8 cellular contexts compared by ENCODE assay signal in the genomic region with DNA sequence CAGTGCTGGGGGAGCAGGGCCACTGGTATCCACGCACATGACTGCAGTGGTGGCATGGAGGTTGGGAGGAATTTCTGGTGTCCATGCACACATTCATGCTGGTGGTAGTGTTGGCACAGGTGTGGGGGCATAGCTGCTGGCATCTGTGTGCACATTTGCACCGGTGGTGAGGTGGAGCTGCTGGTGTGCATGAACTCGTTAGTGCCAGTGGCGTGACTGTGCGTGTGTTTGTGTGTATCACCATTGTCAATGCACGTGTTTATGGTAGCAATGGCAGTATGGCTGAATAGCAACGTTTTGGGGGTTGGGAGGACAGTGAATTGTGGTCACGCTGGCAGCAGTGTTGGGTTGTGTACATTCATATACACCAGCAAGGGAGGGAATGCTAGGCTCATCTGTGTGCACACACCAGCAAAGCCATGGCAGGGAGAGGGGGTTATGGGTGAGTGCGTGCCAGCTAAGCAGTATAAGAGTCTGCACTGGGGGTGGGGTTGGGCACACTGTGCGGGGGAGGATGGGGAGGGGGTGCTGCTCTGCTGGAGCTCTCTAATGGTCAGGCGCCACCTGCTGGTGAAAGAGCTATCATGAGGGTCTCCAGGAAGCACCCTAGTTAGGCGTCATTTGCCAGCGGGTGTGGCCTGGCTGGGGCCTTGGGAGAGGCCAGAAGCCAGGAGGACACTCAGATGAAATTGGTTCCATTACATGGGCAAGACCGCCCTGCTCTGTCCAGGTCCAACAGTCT.
A peak's percentile ranks its signal among the peaks of the same experiment; 100 is the strongest.
DNase-seq lines count a peak whose midpoint lies in the region; ATAC-seq and TF ChIP-seq lines count a peak whose summit lies in the region.

No MANE protein-coding gene starts in this region.

- H3K4me3 ChIP-seq in astrocyte of the cerebellum (ENCODE audit: low read depth, low read length), result no peak overlapping the region
- H3K4me3 ChIP-seq in lower lobe of right lung, result no peak overlapping the region
- no peak overlapping the region for H3K4me3 ChIP-seq in CD4-positive, alpha-beta memory T cell (ENCODE audit: low read length in 2 of 2)

- in situ Hi-C loops in astrocyte of the cerebellum (cut with HindIII; ENCODE audit: low sequenced_read_pairs), result no loop called here

- no peaks in the 10 kb centered on the region for H3K9me3 ChIP-seq in lower lobe of right lung
- no peaks in the 10 kb centered on the region for H3K9me3 ChIP-seq in CD4-positive, alpha-beta memory T cell (ENCODE audit: control insufficient read depth in 1 of 2, low read length in 2 of 2)

- no peaks in the 10 kb centered on the region for H3K4me1 ChIP-seq in lower lobe of right lung
- no peaks in the 10 kb centered on the region for H3K4me1 ChIP-seq in CD4-positive, alpha-beta memory T cell (ENCODE audit: insufficient read depth, low read length)

- intact Hi-C loops in lower lobe of right lung (cut with DNase I), result no loop called here
- intact Hi-C loops in CD4-positive, alpha-beta memory T cell (cut with micrococcal nuclease), result no loop called here

- H3K9me3 Mint-ChIP-seq in CD4-positive, alpha-beta memory T cell, result peaks cover 0 to 18% (median 4%) of the 10 kb centered on the region in 8 donors

- peak; percentile 32 to 47 for ATAC-seq in lower lobe of right lung
- ATAC-seq in HG03439 (IDR thresholded peaks at IDR 0.05; ENCODE audit: unreplicated experiment), result no peak
- ATAC-seq in HG03469 (IDR thresholded peaks at IDR 0.05; ENCODE audit: unreplicated experiment), result no peak

- H3K27ac Mint-ChIP-seq in CD4-positive, alpha-beta memory T cell, result no peak overlapping the region

- no peaks in the 10 kb centered on the region for H3K4me1 Mint-ChIP-seq in CD4-positive, alpha-beta memory T cell

- TF ChIP-seq CTCF in astrocyte of the cerebellum (IDR thresholded peaks at IDR 0.05; ENCODE audit: low read depth, low read length, missing control alignments) (peak; percentile 2), lower lobe of right lung (IDR thresholded peaks at IDR 0.05) (no peak)

- no peaks in the 10 kb centered on the region for H3K27me3 Mint-ChIP-seq in CD4-positive, alpha-beta memory T cell

- CTCF ChIA-PET in HEK293T (lab: Yijun Ruan, JAX), result no interaction called here
- CTCF ChIA-PET in CD4-positive, alpha-beta memory T cell (lab: Charles Lee; ENCODE audit: partially characterized antibody), result no interaction called here

- H3K27ac ChIP-seq in lower lobe of right lung, result no peak overlapping the region
- no peak overlapping the region for H3K27ac ChIP-seq in CD4-positive, alpha-beta memory T cell (ENCODE audit: low read depth, low read length)

- no peaks in the 10 kb centered on the region for H3K36me3 ChIP-seq in lower lobe of right lung
- H3K36me3 ChIP-seq in CD4-positive, alpha-beta memory T cell (ENCODE audit: insufficient read depth, low read length), result no peaks in the 10 kb centered on the region

- POLR2A ChIA-PET in HEK293T (lab: Yijun Ruan, JAX), result no interaction called here
- POLR2A ChIA-PET in CD4-positive, alpha-beta memory T cell (lab: Charles Lee; ENCODE audit: partially characterized antibody), result no interaction called here

- H3K4me3 Mint-ChIP-seq in CD4-positive, alpha-beta memory T cell, result no peak overlapping the region

- DNase-seq in GM03348 (ENCODE audit: low spot score), result peak; percentile 7
- peak; percentile 56 for DNase-seq in HEK293T (ENCODE audit: extremely low spot score)
- DNase-seq in astrocyte of the cerebellum (ENCODE audit: low read depth), result no peak
- no peak for DNase-seq in lower lobe of right lung
- no peak for DNase-seq in CD4-positive, alpha-beta memory T cell
- no peak for DNase-seq in NCI-H2029 (lab: John Stamatoyannopoulos, UW)

- no peaks in the 10 kb centered on the region for H3K27me3 ChIP-seq in lower lobe of right lung (ENCODE audit: low read depth)
- no peaks in the 10 kb centered on the region for H3K27me3 ChIP-seq in CD4-positive, alpha-beta memory T cell (ENCODE audit: insufficient read depth, low read length)

- no peaks in the 10 kb centered on the region for H3K36me3 Mint-ChIP-seq in CD4-positive, alpha-beta memory T cell

TF ChIP-seq in HEK293T, 16 proteins besides CTCF, POLR2A, EP300 and RAD21:
- TF ChIP-seq FOXK2 (IDR thresholded peaks at IDR 0.05) (no peak), SP1 (IDR thresholded peaks at IDR 0.05) (no peak), HDGF (IDR thresholded peaks at IDR 0.05; ENCODE audit: borderline replicate concordance) (no peak), ELF4 (IDR thresholded peaks at IDR 0.05) (no peak), NFRKB (IDR thresholded peaks at IDR 0.05) (no peak), LEF1 (IDR thresholded peaks at IDR 0.05; ENCODE audit: borderline replicate concordance) (no peak), FOXM1 (IDR thresholded peaks at IDR 0.05; ENCODE audit: borderline replicate concordance) (no peak), FOXA1 (IDR thresholded peaks at IDR 0.05) (no peak), BHLHE40 (IDR thresholded peaks at IDR 0.05; ENCODE audit: borderline replicate concordance) (no peak), SUZ12 (IDR thresholded peaks at IDR 0.05) (no peak), ZNF384 (IDR thresholded peaks at IDR 0.05) (no peak), TARDBP (IDR thresholded peaks at IDR 0.05) (no peak), CTBP1 (IDR thresholded peaks at IDR 0.05; ENCODE audit: borderline replicate concordance) (no peak)
- TF ChIP-seq, protein P1, sequence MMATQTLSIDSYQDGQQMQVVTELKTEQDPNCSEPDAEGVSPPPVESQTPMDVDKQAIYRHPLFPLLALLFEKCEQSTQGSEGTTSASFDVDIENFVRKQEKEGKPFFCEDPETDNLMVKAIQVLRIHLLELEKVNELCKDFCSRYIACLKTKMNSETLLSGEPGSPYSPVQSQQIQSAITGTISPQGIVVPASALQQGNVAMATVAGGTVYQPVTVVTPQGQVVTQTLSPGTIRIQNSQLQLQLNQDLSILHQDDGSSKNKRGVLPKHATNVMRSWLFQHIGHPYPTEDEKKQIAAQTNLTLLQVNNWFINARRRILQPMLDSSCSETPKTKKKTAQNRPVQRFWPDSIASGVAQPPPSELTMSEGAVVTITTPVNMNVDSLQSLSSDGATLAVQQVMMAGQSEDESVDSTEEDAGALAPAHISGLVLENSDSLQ (IDR thresholded peaks at IDR 0.05), result no peak

Comparison
In these comparisons a context has a peak if more than half of its experiments do, and no peak if none do; other contexts are left out.
1. DNase-seq: peak in GM03348 (single experiment) and HEK293T (single experiment); none in astrocyte of the cerebellum (single experiment), lower lobe of right lung (single experiment), CD4-positive, alpha-beta memory T cell (0 of 5) and NCI-H2029 (single experiment).
2. ATAC-seq: peak in lower lobe of right lung (2 of 2); none in HG03439 (single experiment) and HG03469 (single experiment).